ENCODE assay signal across 8 cellular contexts in genomic region chrX:150898343-150899190, GRCh38. TPM values are rescaled to one million over a fixed set of nuclear protein-coding genes. Genes with fewer than 3 reads are reported as not detected.
DNase-seq lines count a peak whose midpoint lies in the region; ATAC-seq and TF ChIP-seq lines count a peak whose summit lies in the region.

TSS of gene CD99L2 (minus strand) at chrX:150898668. CDS start at chrX:150898588, 80 bp downstream.

- peak within 1 kb of the TSS; percentile 78 for H3K4me3 Mint-ChIP-seq in activated naive CD8-positive, alpha-beta T cell treated with anti-CD3 and anti-CD28 coated beads, Interleukin-2, amount 50 U/mL, for 24 hours

- peaks cover 18% of the 10 kb centered on the region for H3K79me2 ChIP-seq in parathyroid adenoma

- H3K27me3 Mint-ChIP-seq in activated naive CD8-positive, alpha-beta T cell treated with anti-CD3 and anti-CD28 coated beads, Interleukin-2, amount 50 U/mL, for 24 hours: no peaks in the 10 kb centered on the region

- WGBS in thyroid gland, 2 donors: 10% methylated on average over 2 of the region's 95 CpGs; no CpG with 5 or more reads in 1 of the 2 donors

- H3K27me3 ChIP-seq in parathyroid adenoma (ENCODE audit: control insufficient read depth, insufficient read depth, low read length) (no peaks in the 10 kb centered on the region), thyroid gland (no peaks in the 10 kb centered on the region)

- peaks cover 14% of the 10 kb centered on the region for H3K4me1 Mint-ChIP-seq in activated naive CD8-positive, alpha-beta T cell treated with anti-CD3 and anti-CD28 coated beads, Interleukin-2, amount 50 U/mL, for 24 hours

- intact Hi-C loops in Right ventricle myocardium superior (cut with DNase I) (no loop called here), thyroid gland (cut with DNase I) (no loop called here)

- H3K36me3 ChIP-seq in parathyroid adenoma (ENCODE audit: control insufficient read depth, insufficient read depth, low read length) (no peaks in the 10 kb centered on the region), thyroid gland (no peaks in the 10 kb centered on the region)

- H3K36me3 Mint-ChIP-seq in activated naive CD8-positive, alpha-beta T cell treated with anti-CD3 and anti-CD28 coated beads, Interleukin-2, amount 50 U/mL, for 24 hours (ENCODE audit: low read depth): no peaks in the 10 kb centered on the region

- peak within 1 kb of the TSS; percentile 83 for H2AFZ ChIP-seq in parathyroid adenoma

- TF ChIP-seq CTCF in GM12865 (IDR thresholded peaks at IDR 0.05; ENCODE audit: insufficient read depth, low read depth, low read length, missing control alignments): no peak
- no peak for TF ChIP-seq CTCF in parathyroid adenoma (IDR thresholded peaks at IDR 0.05)
- no peak for TF ChIP-seq CTCF in thyroid gland (IDR thresholded peaks at IDR 0.05)

- H3K27ac ChIP-seq in parathyroid adenoma (peak within 1 kb of the TSS; percentile 95), thyroid gland (peak within 1 kb of the TSS in 2 of 3 donors; percentile 51 to 52)

- DNase-seq in GM12865 (ENCODE audit: low read depth) (peak; percentile 92), NCI-H128 (lab: John Stamatoyannopoulos, UW; ENCODE audit: unreplicated experiment) (peak; percentile 60), T follicular helper cell (ENCODE audit: low read depth) (peak; percentile 84), Right ventricle myocardium superior (peak; percentile 94), thyroid gland (peak; percentile 83 to 87)
- peak; percentile 88 for DNase-seq in activated naive CD8-positive, alpha-beta T cell treated with anti-CD3 and anti-CD28 coated beads, Interleukin-2, amount 50 U/mL, for 24 hours

- ATAC-seq in HG02678 (IDR thresholded peaks at IDR 0.05; ENCODE audit: unreplicated experiment) (peak; percentile 91), Right ventricle myocardium superior (ENCODE audit: poor library complexity) (peak; percentile 98)
- peak; percentile 96 for ATAC-seq in activated naive CD8-positive, alpha-beta T cell treated with anti-CD3 and anti-CD28 coated beads, Interleukin-2, amount 50 U/mL, for 24 hours

- H3K4me3 ChIP-seq in GM12865 (ENCODE audit: low read depth, low read length) (peak within 1 kb of the TSS; percentile 84), parathyroid adenoma (ENCODE audit: low read depth, low read length) (peak within 1 kb of the TSS; percentile 75), thyroid gland (replicated peaks in 1 of 3) (peak within 1 kb of the TSS in 2 of 3 donors; percentile 32 to 47)

- no peak within 1 kb of the TSS for H3K9ac ChIP-seq in parathyroid adenoma

- H3K4me1 ChIP-seq in parathyroid adenoma (no peaks in the 10 kb centered on the region), thyroid gland (no peaks in the 10 kb centered on the region)

- peak within 1 kb of the TSS; percentile 94 for H3K4me2 ChIP-seq in parathyroid adenoma (ENCODE audit: low read length)

- peak within 1 kb of the TSS; percentile 35 for H3K27ac Mint-ChIP-seq in activated naive CD8-positive, alpha-beta T cell treated with anti-CD3 and anti-CD28 coated beads, Interleukin-2, amount 50 U/mL, for 24 hours

- no peaks in the 10 kb centered on the region for H3K9me3 ChIP-seq in parathyroid adenoma (ENCODE audit: control insufficient read depth, low read length)
- H3K9me3 ChIP-seq in thyroid gland: no peaks in the 10 kb centered on the region

- peak in 1 of 2 donors; percentile 49 for TF ChIP-seq POLR2A in thyroid gland (IDR thresholded peaks at IDR 0.05)

- no peaks in the 10 kb centered on the region for H3K9me3 Mint-ChIP-seq in activated naive CD8-positive, alpha-beta T cell treated with anti-CD3 and anti-CD28 coated beads, Interleukin-2, amount 50 U/mL, for 24 hours

RNA-seq across cellular contexts. Expression of gene CD99L2, which starts in this region (rescaled TPM):
- total RNA-seq in Right ventricle myocardium superior (71.5 TPM), thyroid gland (10 to 100 TPM; 26.4 to 39.1 (median 31.2) TPM)

Comparison
In these comparisons a context has a peak if more than half of its experiments do, and no peak if none do; other contexts are left out.
1. Peak in every context shown above with its lines: DNase-seq, ATAC-seq, H3K4me3 ChIP-seq and H3K27ac ChIP-seq.